Comparison of ENCODE assay signal across 1 cellular context in genomic region chr7:158957507-158957900, GRCh38.
TF ChIP-seq lines count a peak whose summit lies in the region.

No MANE protein-coding gene starts in this region.

TF ChIP-seq in K562, 482 proteins besides CTCF, POLR2A, EP300 and RAD21 (continued from another document):
- TF ChIP-seq CREBBP (IDR thresholded peaks at IDR 0.05; ENCODE audit: low read depth, low read length): no peak
